Comparison of ENCODE assay signal across 8 cellular contexts in the genomic region with DNA sequence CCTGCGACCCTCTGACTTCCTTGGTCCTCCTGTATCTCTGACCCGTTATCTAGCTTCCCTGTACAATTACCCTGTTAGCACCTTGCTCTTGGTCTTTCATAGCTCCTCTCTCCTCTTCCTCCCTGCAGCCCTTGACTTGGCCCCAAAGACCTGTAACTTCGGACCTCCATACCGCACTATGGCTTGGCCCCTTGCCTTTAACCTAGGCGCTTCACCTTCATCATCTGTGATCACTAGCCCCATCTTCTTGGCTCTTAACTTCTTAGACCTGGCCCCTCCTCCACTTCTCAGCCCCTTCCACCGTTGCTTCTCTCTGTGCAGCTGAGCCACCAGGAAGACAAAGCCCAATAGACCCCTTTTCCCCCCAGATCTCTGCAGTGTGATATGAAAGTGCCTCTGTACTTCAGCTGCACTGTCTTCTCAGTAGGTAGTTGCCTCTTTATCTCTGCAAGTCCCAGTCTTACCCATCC. TPM values are rescaled to one million over a fixed set of nuclear protein-coding genes. Genes with fewer than 3 reads are reported as not detected.
DNase-seq lines count a peak whose midpoint lies in the region; ATAC-seq and TF ChIP-seq lines count a peak whose summit lies in the region.

No MANE protein-coding gene starts in this region.

- H3K9me3 ChIP-seq in iPS-15b (ENCODE audit: control insufficient read depth, insufficient read depth, low read length) (no peaks in the 10 kb centered on the region), subcutaneous abdominal adipose tissue (ENCODE audit: control insufficient read depth in 5 of 5, low read length in 5 of 5) (peaks cover 4 to 9% (median 8%) of the 10 kb centered on the region in 5 donors)

- peaks cover 5% of the 10 kb centered on the region for H3K9me3 Mint-ChIP-seq in activated CD4-positive, alpha-beta T cell treated with anti-CD3 and anti-CD28 coated beads for 36 hours (ENCODE audit: low read depth)
- H3K9me3 Mint-ChIP-seq in activated CD8-positive, alpha-beta T cell treated with anti-CD3 and anti-CD28 coated beads for 36 hours: peaks cover 5% of the 10 kb centered on the region

- ATAC-seq in activated CD4-positive, alpha-beta T cell treated with anti-CD3 and anti-CD28 coated beads for 36 hours: no peak
- ATAC-seq in activated CD8-positive, alpha-beta T cell treated with anti-CD3 and anti-CD28 coated beads for 36 hours: no peak
- no peak for ATAC-seq in HG03378 (IDR thresholded peaks at IDR 0.05; ENCODE audit: unreplicated experiment)

- H3K36me3 ChIP-seq in iPS-15b (ENCODE audit: control insufficient read depth, insufficient read depth, low read length) (peaks cover 15% of the 10 kb centered on the region), subcutaneous abdominal adipose tissue (ENCODE audit: control insufficient read depth in 5 of 5, insufficient read depth in 5 of 5, low read length in 5 of 5) (peaks cover 5 to 47% (median 31%) of the 10 kb centered on the region in 5 donors)

- intact Hi-C loops in activated CD4-positive, alpha-beta T cell treated with anti-CD3 and anti-CD28 coated beads for 36 hours (cut with DNase I, micrococcal nuclease): loop anchor here in 1 of 2 experiments (2.0 to 10.0 kb wide), 7 partner anchors 164 to 1508 kb away; a partner anchor contains a TSS
- intact Hi-C loops in activated CD8-positive, alpha-beta T cell treated with anti-CD3 and anti-CD28 coated beads for 36 hours (cut with micrococcal nuclease): no loop called here

- peaks cover 35% of the 10 kb centered on the region for H3K36me3 Mint-ChIP-seq in activated CD4-positive, alpha-beta T cell treated with anti-CD3 and anti-CD28 coated beads for 36 hours (ENCODE audit: low read depth)
- peaks cover 53% of the 10 kb centered on the region for H3K36me3 Mint-ChIP-seq in activated CD8-positive, alpha-beta T cell treated with anti-CD3 and anti-CD28 coated beads for 36 hours (ENCODE audit: low read depth)

- CTCF ChIA-PET in activated CD4-positive, alpha-beta T cell treated with anti-CD3 and anti-CD28 coated beads for 36 hours (lab: Charles Lee): interaction anchor here (0.6 to 3.6 kb wide), 13 partner anchors 16 to 324 kb away, joined by 3 to 27 read pairs (median 6); a partner anchor contains a TSS
- CTCF ChIA-PET in activated CD8-positive, alpha-beta T cell treated with anti-CD3 and anti-CD28 coated beads for 36 hours (lab: Charles Lee): interaction anchor here (0.9 to 4.0 kb wide), 14 partner anchors 9 to 226 kb away, joined by 3 to 16 read pairs (median 6); a partner anchor contains a TSS
- CTCF ChIA-PET in GM10248 (lab: Yijun Ruan, JAX): interaction anchor here (1.0 to 3.3 kb wide), 11 partner anchors 9 to 269 kb away, joined by 3 to 26 read pairs (median 4); no protein-coding TSS in a partner anchor

- H3K4me1 ChIP-seq in iPS-15b (ENCODE audit: control insufficient read depth, insufficient read depth, low read length): peaks cover 7% of the 10 kb centered on the region
- H3K4me1 ChIP-seq in subcutaneous abdominal adipose tissue (ENCODE audit: control insufficient read depth in 5 of 5, insufficient read depth in 5 of 5, low read length in 5 of 5): peaks cover 2 to 25% (median 23%) of the 10 kb centered on the region in 5 donors

- no peak for TF ChIP-seq CTCF in activated CD8-positive, alpha-beta T cell treated with anti-CD3 and anti-CD28 coated beads for 36 hours (IDR thresholded peaks at IDR 0.05)
- no peak for TF ChIP-seq CTCF in GM10248 (IDR thresholded peaks at IDR 0.05; ENCODE audit: control extremely low read depth, extremely low read depth, low read depth, missing control alignments)

- peak; percentile 11 for DNase-seq in activated CD4-positive, alpha-beta T cell treated with anti-CD3 and anti-CD28 coated beads for 36 hours
- no peak for DNase-seq in activated CD4-positive, alpha-beta T cell treated with anti-CD3 and anti-CD28 coated beads for 1 hour
- DNase-seq in activated CD8-positive, alpha-beta T cell treated with anti-CD3 and anti-CD28 coated beads for 36 hours: peak; percentile 11
- DNase-seq in GM10248 (ENCODE audit: extremely low spot score): no peak
- no peak for DNase-seq in SIG-M5 (lab: John Stamatoyannopoulos, UW)

- no peaks in the 10 kb centered on the region for H3K27me3 ChIP-seq in iPS-15b (ENCODE audit: control insufficient read depth, insufficient read depth, low read length)
- H3K27me3 ChIP-seq in subcutaneous abdominal adipose tissue (ENCODE audit: control insufficient read depth in 5 of 5, insufficient read depth in 4 of 5, low read length in 5 of 5): no peaks in the 10 kb centered on the region

- POLR2A ChIA-PET in activated CD4-positive, alpha-beta T cell treated with anti-CD3 and anti-CD28 coated beads for 36 hours (lab: Charles Lee): interaction anchor here (1.0 to 1.3 kb wide), 2 partner anchors 30 kb away, joined by 3 to 12 read pairs; a partner anchor contains a TSS
- POLR2A ChIA-PET in activated CD8-positive, alpha-beta T cell treated with anti-CD3 and anti-CD28 coated beads for 36 hours (lab: Charles Lee): interaction anchor here (0.7 to 2.9 kb wide), 6 partner anchors 24 to 164 kb away, joined by 3 to 10 read pairs (median 4); a partner anchor contains a TSS
- POLR2A ChIA-PET in GM10248 (lab: Yijun Ruan, JAX): no interaction called here

- peak overlapping the region; percentile 88 for H3K4me3 ChIP-seq in iPS-15b (ENCODE audit: low read depth, low read length)
- peak overlapping the region; percentile 77 to 89 (median 85) for H3K4me3 ChIP-seq in subcutaneous abdominal adipose tissue (ENCODE audit: low read depth in 1 of 5, low read length in 5 of 5)

- H3K27me3 Mint-ChIP-seq in activated CD4-positive, alpha-beta T cell treated with anti-CD3 and anti-CD28 coated beads for 36 hours: no peaks in the 10 kb centered on the region
- no peaks in the 10 kb centered on the region for H3K27me3 Mint-ChIP-seq in activated CD8-positive, alpha-beta T cell treated with anti-CD3 and anti-CD28 coated beads for 36 hours

- peaks cover 34% of the 10 kb centered on the region for H3K4me1 Mint-ChIP-seq in activated CD4-positive, alpha-beta T cell treated with anti-CD3 and anti-CD28 coated beads for 36 hours
- H3K4me1 Mint-ChIP-seq in activated CD8-positive, alpha-beta T cell treated with anti-CD3 and anti-CD28 coated beads for 36 hours (ENCODE audit: low read depth): peaks cover 28% of the 10 kb centered on the region

- H3K9ac ChIP-seq in iPS-15b (ENCODE audit: low read depth, low read length) (peak overlapping the region; percentile 82), subcutaneous abdominal adipose tissue (ENCODE audit: low read length in 5 of 5) (peak overlapping the region; percentile 74 to 97 (median 94))

- peak overlapping the region; percentile 89 for H3K27ac Mint-ChIP-seq in activated CD4-positive, alpha-beta T cell treated with anti-CD3 and anti-CD28 coated beads for 36 hours
- peak overlapping the region; percentile 84 for H3K27ac Mint-ChIP-seq in activated CD8-positive, alpha-beta T cell treated with anti-CD3 and anti-CD28 coated beads for 36 hours

- H3K27ac ChIP-seq in subcutaneous abdominal adipose tissue (ENCODE audit: low read depth, low read length): peak overlapping the region; percentile 82

- peak overlapping the region; percentile 97 for H3K4me3 Mint-ChIP-seq in activated CD4-positive, alpha-beta T cell treated with anti-CD3 and anti-CD28 coated beads for 36 hours
- H3K4me3 Mint-ChIP-seq in activated CD8-positive, alpha-beta T cell treated with anti-CD3 and anti-CD28 coated beads for 36 hours: peak overlapping the region; percentile 92

RNA-seq across cellular contexts. Expression of a gene that starts 0.7 kb away (rescaled TPM):
- total RNA-seq in activated CD4-positive, alpha-beta T cell treated with anti-CD3 and anti-CD28 coated beads for 36 hours: 10 to 100 TPM; 10.5 to 11.7 TPM
- total RNA-seq in activated CD8-positive, alpha-beta T cell treated with anti-CD3 and anti-CD28 coated beads for 36 hours: 1 to 10 TPM; 6.9 to 7.5 TPM

RNA-seq across cellular contexts. Expression of a gene that starts 29.9 kb away (rescaled TPM):
- 10 to 100 TPM; 14.5 to 14.6 TPM for total RNA-seq in activated CD4-positive, alpha-beta T cell treated with anti-CD3 and anti-CD28 coated beads for 36 hours
- 10 to 100 TPM; 12.2 to 14.3 TPM for total RNA-seq in activated CD8-positive, alpha-beta T cell treated with anti-CD3 and anti-CD28 coated beads for 36 hours

RNA-seq across cellular contexts. Expression of a gene that starts 30.2 kb away (rescaled TPM):
- total RNA-seq in activated CD4-positive, alpha-beta T cell treated with anti-CD3 and anti-CD28 coated beads for 36 hours: 1 to 10 TPM; 4.5 to 6.4 TPM
- total RNA-seq in activated CD8-positive, alpha-beta T cell treated with anti-CD3 and anti-CD28 coated beads for 36 hours: 1 to 10 TPM; 3.9 to 4.4 TPM

Comparison
In these comparisons a context has a peak if more than half of its experiments do, and no peak if none do; other contexts are left out.
1. DNase-seq: peak in activated CD4-positive, alpha-beta T cell treated with anti-CD3 and anti-CD28 coated beads for 36 hours (single experiment) and activated CD8-positive, alpha-beta T cell treated with anti-CD3 and anti-CD28 coated beads for 36 hours (single experiment); none in activated CD4-positive, alpha-beta T cell treated with anti-CD3 and anti-CD28 coated beads for 1 hour (single experiment), GM10248 (single experiment) and SIG-M5 (single experiment).